15 cellular contexts compared by ENCODE assay signal in the genomic region with DNA sequence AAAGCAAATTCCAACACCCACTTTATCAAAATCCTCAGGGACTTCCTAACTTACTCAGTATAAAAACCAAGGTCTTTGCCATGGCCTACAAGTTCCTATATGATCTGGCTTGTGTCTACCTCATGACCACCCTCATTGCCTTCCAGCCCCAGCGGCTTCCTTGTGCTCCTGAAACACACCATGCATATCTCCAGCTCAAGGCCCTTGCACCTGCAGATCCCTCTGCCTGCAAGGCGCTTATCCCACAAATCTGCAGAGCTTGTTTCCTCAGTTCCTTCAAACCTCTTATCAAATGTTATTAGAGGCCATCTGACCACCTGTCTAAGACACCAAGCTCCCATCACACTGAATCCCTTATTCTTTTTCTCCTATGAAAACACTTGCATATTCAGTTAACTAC. TPM values are rescaled to one million over a fixed set of nuclear protein-coding genes. Genes with fewer than 3 reads are reported as not detected.
DNase-seq lines count a peak whose midpoint lies in the region; ATAC-seq lines count a peak whose summit lies in the region.
"Had no signal": no experiment of that assay in that cellular context is flagged by ENCODE, and none has a peak within 500 bp of the region (broad histone marks: within the 10 kb centered on the region; RNA-seq: fewer than 3 reads in every experiment).

No MANE protein-coding gene starts in this region.

- no peak for ATAC-seq in activated T-helper 17 cell treated with anti-CD3 and anti-CD28 coated beads, Interleukin-2, amount 50 U/mL, for 72 hours (replicated peaks)
- ATAC-seq in HG03159 (IDR thresholded peaks at IDR 0.05; ENCODE audit: unreplicated experiment): no peak

- in situ Hi-C loops in G401 (cut with HindIII; ENCODE audit: low sequenced_read_pairs): no loop called here

- DNase-seq in G401 (ENCODE audit: low spot score) (peak; percentile 1), medulla oblongata (ENCODE audit: extremely low spot score) (peak; percentile 30), superior temporal gyrus (ENCODE audit: extremely low spot score) (peak; percentile 47), mucosa of gallbladder (ENCODE audit: low spot score) (no peak), NCI-H1436 (lab: John Stamatoyannopoulos, UW) (no peak)
- DNase-seq: H9; Karpas-422; MM.1S; NCI-H1105; NCI-H2029 treated with DMSO at 0.1 percent for 48 hours; NCI-H524; NK-92 treated with Interleukin-12 subunit alpha and Interleukin-12 subunit beta, amount 100 ng/mL, for 24 hours had no signal

- no peak overlapping the region for H3K4me3 Mint-ChIP-seq in activated T-helper 17 cell treated with anti-CD3 and anti-CD28 coated beads, Interleukin-2, amount 50 U/mL, for 72 hours
- H3K4me3 Mint-ChIP-seq: H9 had no signal

- H3K4me1 Mint-ChIP-seq in activated T-helper 17 cell treated with anti-CD3 and anti-CD28 coated beads, Interleukin-2, amount 50 U/mL, for 72 hours: peaks cover 34% of the 10 kb centered on the region

- H3K9me3 Mint-ChIP-seq in activated T-helper 17 cell treated with anti-CD3 and anti-CD28 coated beads, Interleukin-2, amount 50 U/mL, for 72 hours: no peaks in the 10 kb centered on the region
- H3K9me3 Mint-ChIP-seq: H9 had no signal

- H3K27ac Mint-ChIP-seq in activated T-helper 17 cell treated with anti-CD3 and anti-CD28 coated beads, Interleukin-2, amount 50 U/mL, for 72 hours: peak overlapping the region; percentile 62
- H3K27ac Mint-ChIP-seq: H9 had no signal

- no peaks in the 10 kb centered on the region for H3K27me3 Mint-ChIP-seq in activated T-helper 17 cell treated with anti-CD3 and anti-CD28 coated beads, Interleukin-2, amount 50 U/mL, for 72 hours

- peaks cover 13% of the 10 kb centered on the region for H3K36me3 Mint-ChIP-seq in activated T-helper 17 cell treated with anti-CD3 and anti-CD28 coated beads, Interleukin-2, amount 50 U/mL, for 72 hours (ENCODE audit: low read depth)

RNA-seq across cellular contexts. Expression of a gene that starts 2.6 kb away (rescaled TPM):
- total RNA-seq in G401 (2014; rRNA removed; shearing (Covaris generic)): 72.5 and 83.8 TPM in 2 replicates
- 10 to 100 TPM; 18.8 to 23.2 TPM for total RNA-seq in activated T-helper 17 cell treated with anti-CD3 and anti-CD28 coated beads, Interleukin-2, amount 50 U/mL, for 72 hours
- total RNA-seq in mucosa of gallbladder: 42.7 TPM

RNA-seq across cellular contexts. Expression of a gene that starts 47.7 kb away (rescaled TPM):
- not detected in 2 replicates for total RNA-seq in G401 (2014; rRNA removed; shearing (Covaris generic))
- not detected for total RNA-seq in activated T-helper 17 cell treated with anti-CD3 and anti-CD28 coated beads, Interleukin-2, amount 50 U/mL, for 72 hours
- total RNA-seq in mucosa of gallbladder: not detected
- total RNA-seq: H9, SJSA1 had no signal

Comparison
In these comparisons a context has a peak if more than half of its experiments do, and no peak if none do; other contexts are left out.
1. DNase-seq: peak in G401 (single experiment), medulla oblongata (single experiment) and superior temporal gyrus (single experiment); none in mucosa of gallbladder (single experiment) and NCI-H1436 (single experiment).